ENCODE assay signal across 1 cellular context in the genomic region with DNA sequence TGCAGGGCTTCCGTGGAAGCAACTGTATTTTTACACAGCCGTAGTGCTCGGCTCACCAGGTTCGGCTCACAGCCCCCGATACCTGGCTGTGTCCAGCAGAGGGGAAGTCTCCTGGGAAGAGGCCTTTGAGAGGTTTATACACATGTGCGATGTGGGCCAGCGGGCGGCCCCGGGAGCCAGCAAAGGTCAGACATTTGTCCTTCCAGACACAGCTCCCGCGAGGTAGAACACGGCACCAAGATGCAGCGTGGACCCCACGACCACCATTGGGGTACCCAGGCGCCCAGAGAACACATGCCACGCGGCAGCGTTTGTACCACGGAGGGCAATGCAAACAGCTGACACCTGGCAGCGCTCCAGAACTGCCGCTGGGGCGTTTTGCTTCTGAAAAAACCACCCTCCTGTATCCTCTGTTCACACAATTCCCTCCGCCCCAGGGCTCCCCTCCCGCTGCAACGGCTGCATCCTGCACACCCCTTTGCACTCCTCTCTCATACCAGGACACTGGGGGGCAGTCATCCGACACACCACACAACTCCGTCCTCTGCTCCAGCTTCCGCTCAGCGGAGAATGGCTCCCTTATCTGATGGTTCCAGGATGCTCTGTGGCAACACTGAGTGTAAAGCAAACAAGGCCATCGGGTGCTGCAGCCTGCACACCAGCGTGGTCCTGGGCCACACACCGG.
A peak's percentile ranks its signal among the peaks of the same experiment; 100 is the strongest.
TF ChIP-seq lines count a peak whose summit lies in the region.

No MANE protein-coding gene starts in this region.

TF ChIP-seq in K562, 482 proteins besides CTCF, POLR2A, EP300 and RAD21 (continued from another document and continues in another):
- TF ChIP-seq, protein P1, sequence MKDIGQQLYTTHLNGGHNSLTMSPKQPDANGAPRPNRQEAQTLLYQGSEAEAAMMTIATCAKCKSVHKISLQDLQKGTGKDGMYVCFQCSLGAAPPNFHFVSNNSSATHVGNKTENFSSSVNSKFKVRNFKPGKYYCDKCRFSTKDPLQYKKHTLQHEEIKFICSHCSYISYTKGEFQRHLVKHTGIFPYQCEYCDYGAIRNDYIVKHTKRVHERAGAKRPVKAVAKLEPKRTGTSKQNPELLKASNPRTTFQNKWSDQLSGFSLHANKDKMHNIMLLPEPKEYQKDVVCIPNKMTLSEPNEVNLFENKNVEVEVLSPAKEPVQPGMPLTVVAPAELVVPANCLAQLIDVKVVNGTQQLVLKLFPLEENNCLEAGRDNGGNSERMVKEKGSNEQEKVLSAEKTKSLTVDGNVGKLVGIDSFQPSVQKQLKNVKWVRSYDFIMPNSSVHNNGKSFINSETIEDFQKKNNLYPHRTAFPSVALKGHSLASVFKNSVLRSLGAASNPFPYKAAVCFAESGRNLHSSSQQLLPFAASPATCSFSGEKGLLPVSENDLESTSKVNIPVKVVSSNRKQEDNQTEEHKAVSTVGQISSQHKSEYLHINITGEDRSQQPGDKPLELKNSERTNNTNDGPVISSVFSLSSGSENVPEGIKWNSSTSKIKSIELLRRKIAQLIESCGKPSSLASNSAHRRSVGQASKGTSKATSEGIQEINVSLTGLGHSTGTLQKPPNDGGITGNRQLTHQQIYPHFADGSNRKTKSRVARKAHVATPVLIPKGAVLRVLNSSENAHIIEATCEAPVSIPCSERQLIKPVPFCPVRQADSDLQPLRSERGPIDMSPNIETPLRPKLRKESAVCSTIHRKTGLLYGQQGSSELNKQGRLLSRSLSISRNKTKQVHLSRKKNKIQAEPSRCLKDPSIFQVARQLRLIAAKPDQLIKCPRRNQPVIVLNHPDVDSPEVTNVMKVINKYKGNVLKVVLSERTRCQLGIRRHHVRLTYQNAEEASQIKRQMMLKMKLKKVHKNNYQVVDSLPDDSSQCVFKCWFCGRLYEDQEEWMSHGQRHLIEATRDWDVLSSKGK (CRISPR knock-in tag; IDR thresholded peaks at IDR 0.05), result no peak
- peak; percentile 64; the same call in 1 of the 2 replicates for TF ChIP-seq SOX6 (IDR thresholded peaks at IDR 0.05)
- no peak for TF ChIP-seq ADNP (tag; IDR thresholded peaks at IDR 0.05)
- no peak for TF ChIP-seq TCF7L2 (IDR thresholded peaks at IDR 0.05; ENCODE audit: low read depth, low read length)
- TF ChIP-seq, protein P2, sequence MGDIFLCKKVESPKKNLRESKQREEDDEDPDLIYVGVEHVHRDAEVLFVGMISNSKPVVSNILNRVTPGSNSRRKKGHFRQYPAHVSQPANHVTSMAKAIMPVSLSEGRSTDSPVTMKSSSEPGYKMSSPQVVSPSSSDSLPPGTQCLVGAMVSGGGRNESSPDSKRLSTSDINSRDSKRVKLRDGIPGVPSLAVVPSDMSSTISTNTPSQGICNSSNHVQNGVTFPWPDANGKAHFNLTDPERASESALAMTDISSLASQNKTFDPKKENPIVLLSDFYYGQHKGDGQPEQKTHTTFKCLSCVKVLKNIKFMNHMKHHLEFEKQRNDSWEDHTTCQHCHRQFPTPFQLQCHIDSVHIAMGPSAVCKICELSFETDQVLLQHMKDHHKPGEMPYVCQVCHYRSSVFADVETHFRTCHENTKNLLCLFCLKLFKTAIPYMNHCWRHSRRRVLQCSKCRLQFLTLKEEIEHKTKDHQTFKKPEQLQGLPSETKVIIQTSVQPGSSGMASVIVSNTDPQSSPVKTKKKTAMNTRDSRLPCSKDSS (IDR thresholded peaks at IDR 0.05; ENCODE audit: low read depth, partially characterized antibody), result no peak
- TF ChIP-seq, protein P3, sequence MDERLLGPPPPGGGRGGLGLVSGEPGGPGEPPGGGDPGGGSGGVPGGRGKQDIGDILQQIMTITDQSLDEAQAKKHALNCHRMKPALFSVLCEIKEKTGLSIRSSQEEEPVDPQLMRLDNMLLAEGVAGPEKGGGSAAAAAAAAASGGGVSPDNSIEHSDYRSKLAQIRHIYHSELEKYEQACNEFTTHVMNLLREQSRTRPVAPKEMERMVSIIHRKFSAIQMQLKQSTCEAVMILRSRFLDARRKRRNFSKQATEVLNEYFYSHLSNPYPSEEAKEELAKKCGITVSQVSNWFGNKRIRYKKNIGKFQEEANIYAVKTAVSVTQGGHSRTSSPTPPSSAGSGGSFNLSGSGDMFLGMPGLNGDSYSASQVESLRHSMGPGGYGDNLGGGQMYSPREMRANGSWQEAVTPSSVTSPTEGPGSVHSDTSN (CRISPR knock-in tag; IDR thresholded peaks at IDR 0.05; ENCODE audit: low read depth), result no peak
- TF ChIP-seq, protein P3 (tag; conservative IDR thresholded peaks at IDR 0.05; ENCODE audit: low read depth), result no peak
- TF ChIP-seq FOXJ3 (CRISPR knock-in tag; IDR thresholded peaks at IDR 0.05), result no peak
- no peak for TF ChIP-seq ESRRB (CRISPR knock-in tag; IDR thresholded peaks at IDR 0.05; ENCODE audit: borderline replicate concordance)
- no peak for TF ChIP-seq XRCC3 (IDR thresholded peaks at IDR 0.05)
- TF ChIP-seq ERF (CRISPR knock-in tag; IDR thresholded peaks at IDR 0.05), result no peak
- no peak for TF ChIP-seq CREBBP (IDR thresholded peaks at IDR 0.05; ENCODE audit: low read depth, low read length)
- no peak for TF ChIP-seq DNMT1 (IDR thresholded peaks at IDR 0.05)
- TF ChIP-seq, protein P4, sequence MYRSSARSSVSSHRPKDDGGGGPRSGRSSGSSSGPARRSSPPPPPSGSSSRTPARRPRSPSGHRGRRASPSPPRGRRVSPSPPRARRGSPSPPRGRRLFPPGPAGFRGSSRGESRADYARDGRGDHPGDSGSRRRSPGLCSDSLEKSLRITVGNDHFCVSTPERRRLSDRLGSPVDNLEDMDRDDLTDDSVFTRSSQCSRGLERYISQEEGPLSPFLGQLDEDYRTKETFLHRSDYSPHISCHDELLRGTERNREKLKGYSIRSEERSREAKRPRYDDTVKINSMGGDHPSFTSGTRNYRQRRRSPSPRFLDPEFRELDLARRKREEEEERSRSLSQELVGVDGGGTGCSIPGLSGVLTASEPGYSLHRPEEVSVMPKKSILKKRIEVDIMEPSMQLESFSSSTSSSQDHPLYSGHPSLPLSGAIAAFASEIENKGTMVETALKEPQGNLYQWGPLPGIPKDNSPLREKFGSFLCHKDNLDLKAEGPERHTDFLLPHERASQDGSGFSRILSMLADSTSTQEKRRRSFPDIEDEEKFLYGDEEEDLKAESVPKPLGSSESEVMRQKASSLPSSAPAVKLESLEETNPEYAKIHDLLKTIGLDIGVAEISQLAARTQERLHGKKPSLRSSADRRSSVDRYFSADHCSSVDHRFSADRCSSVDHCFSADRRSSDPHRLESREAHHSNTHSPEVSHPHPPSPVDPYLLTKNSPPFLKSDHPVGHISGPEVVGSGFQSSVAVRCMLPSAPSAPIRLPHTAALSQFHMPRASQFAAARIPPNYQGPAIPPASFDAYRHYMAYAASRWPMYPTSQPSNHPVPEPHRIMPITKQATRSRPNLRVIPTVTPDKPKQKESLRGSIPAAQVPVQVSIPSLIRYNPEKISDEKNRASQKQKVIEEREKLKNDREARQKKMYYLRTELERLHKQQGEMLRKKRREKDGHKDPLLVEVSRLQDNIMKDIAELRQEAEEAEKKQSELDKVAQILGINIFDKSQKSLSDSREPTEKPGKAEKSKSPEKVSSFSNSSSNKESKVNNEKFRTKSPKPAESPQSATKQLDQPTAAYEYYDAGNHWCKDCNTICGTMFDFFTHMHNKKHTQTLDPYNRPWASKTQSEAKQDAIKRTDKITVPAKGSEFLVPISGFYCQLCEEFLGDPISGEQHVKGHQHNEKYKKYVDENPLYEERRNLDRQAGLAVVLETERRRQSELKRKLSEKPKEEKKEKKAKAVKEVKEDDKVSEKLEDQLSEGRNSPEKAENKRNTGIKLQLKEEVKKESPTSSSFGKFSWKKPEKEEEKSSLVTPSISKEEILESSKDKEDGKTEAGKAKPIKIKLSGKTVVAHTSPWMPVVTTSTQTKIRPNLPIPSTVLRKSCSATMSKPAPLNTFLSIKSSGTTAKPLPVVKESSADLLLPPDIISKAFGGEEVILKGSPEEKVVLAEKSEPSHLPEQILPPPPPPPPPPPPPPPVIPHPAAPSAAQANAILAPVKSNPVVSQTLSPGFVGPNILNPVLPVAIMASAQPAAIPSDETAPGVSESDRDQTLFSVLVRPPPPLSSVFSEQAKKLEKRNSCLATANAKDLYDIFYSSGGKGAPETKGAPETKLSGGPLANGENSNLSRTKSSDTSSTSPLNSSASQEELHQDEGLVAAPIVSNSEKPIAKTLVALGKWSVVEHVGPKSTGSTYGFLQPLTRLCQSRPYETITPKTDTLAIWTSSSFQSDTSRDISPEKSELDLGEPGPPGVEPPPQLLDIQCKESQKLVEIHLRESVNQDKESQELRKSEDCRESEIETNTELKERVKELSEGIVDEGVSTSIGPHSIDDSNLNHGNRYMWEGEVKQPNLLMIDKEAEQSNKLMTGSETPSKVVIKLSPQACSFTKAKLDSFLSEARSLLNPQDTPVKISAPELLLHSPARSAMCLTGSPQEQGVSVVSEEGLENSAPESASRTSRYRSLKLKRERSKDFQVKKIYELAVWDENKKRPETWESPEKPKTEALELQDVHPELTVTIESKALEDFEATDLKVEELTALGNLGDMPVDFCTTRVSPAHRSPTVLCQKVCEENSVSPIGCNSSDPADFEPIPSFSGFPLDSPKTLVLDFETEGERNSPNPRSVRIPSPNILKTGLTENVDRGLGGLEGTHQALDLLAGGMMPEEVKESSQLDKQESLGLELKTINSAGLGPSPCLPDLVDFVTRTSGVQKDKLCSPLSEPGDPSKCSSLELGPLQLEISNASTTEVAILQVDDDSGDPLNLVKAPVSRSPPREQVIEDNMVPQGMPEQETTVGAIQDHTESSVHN (IDR thresholded peaks at IDR 0.05; ENCODE audit: borderline replicate concordance in 1 of 2, low read depth in 1 of 2), result no peak
- TF ChIP-seq, protein P5, sequence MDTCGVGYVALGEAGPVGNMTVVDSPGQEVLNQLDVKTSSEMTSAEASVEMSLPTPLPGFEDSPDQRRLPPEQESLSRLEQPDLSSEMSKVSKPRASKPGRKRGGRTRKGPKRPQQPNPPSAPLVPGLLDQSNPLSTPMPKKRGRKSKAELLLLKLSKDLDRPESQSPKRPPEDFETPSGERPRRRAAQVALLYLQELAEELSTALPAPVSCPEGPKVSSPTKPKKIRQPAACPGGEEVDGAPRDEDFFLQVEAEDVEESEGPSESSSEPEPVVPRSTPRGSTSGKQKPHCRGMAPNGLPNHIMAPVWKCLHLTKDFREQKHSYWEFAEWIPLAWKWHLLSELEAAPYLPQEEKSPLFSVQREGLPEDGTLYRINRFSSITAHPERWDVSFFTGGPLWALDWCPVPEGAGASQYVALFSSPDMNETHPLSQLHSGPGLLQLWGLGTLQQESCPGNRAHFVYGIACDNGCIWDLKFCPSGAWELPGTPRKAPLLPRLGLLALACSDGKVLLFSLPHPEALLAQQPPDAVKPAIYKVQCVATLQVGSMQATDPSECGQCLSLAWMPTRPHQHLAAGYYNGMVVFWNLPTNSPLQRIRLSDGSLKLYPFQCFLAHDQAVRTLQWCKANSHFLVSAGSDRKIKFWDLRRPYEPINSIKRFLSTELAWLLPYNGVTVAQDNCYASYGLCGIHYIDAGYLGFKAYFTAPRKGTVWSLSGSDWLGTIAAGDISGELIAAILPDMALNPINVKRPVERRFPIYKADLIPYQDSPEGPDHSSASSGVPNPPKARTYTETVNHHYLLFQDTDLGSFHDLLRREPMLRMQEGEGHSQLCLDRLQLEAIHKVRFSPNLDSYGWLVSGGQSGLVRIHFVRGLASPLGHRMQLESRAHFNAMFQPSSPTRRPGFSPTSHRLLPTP (IDR thresholded peaks at IDR 0.05; ENCODE audit: borderline replicate concordance, extremely low read depth, insufficient read length), result no peak
- TF ChIP-seq SIN3B (IDR thresholded peaks at IDR 0.05; ENCODE audit: low read depth), result no peak
- no peak for TF ChIP-seq PTBP1 (IDR thresholded peaks at IDR 0.05; ENCODE audit: low read depth, low read length)
- TF ChIP-seq, protein P6, sequence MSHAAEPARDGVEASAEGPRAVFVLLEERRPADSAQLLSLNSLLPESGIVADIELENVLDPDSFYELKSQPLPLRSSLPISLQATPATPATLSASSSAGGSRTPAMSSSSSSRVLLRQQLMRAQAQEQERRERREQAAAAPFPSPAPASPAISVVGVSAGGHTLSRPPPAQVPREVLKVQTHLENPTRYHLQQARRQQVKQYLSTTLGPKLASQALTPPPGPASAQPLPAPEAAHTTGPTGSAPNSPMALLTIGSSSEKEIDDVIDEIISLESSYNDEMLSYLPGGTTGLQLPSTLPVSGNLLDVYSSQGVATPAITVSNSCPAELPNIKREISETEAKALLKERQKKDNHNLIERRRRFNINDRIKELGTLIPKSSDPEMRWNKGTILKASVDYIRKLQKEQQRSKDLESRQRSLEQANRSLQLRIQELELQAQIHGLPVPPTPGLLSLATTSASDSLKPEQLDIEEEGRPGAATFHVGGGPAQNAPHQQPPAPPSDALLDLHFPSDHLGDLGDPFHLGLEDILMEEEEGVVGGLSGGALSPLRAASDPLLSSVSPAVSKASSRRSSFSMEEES (CRISPR knock-in tag; IDR thresholded peaks at IDR 0.05), result no peak
- TF ChIP-seq ZNF707 (CRISPR knock-in tag; conservative IDR thresholded peaks at IDR 0.05), result no peak
- TF ChIP-seq, protein P7, sequence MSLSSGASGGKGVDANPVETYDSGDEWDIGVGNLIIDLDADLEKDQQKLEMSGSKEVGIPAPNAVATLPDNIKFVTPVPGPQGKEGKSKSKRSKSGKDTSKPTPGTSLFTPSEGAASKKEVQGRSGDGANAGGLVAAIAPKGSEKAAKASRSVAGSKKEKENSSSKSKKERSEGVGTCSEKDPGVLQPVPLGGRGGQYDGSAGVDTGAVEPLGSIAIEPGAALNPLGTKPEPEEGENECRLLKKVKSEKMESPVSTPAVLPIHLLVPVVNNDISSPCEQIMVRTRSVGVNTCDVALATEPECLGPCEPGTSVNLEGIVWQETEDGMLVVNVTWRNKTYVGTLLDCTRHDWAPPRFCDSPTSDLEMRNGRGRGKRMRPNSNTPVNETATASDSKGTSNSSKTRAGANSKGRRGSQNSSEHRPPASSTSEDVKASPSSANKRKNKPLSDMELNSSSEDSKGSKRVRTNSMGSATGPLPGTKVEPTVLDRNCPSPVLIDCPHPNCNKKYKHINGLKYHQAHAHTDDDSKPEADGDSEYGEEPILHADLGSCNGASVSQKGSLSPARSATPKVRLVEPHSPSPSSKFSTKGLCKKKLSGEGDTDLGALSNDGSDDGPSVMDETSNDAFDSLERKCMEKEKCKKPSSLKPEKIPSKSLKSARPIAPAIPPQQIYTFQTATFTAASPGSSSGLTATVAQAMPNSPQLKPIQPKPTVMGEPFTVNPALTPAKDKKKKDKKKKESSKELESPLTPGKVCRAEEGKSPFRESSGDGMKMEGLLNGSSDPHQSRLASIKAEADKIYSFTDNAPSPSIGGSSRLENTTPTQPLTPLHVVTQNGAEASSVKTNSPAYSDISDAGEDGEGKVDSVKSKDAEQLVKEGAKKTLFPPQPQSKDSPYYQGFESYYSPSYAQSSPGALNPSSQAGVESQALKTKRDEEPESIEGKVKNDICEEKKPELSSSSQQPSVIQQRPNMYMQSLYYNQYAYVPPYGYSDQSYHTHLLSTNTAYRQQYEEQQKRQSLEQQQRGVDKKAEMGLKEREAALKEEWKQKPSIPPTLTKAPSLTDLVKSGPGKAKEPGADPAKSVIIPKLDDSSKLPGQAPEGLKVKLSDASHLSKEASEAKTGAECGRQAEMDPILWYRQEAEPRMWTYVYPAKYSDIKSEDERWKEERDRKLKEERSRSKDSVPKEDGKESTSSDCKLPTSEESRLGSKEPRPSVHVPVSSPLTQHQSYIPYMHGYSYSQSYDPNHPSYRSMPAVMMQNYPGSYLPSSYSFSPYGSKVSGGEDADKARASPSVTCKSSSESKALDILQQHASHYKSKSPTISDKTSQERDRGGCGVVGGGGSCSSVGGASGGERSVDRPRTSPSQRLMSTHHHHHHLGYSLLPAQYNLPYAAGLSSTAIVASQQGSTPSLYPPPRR (CRISPR knock-in tag; IDR thresholded peaks at IDR 0.05; ENCODE audit: borderline replicate concordance), result no peak
